ENCODE assay signal across 1 cellular context in the genomic region with DNA sequence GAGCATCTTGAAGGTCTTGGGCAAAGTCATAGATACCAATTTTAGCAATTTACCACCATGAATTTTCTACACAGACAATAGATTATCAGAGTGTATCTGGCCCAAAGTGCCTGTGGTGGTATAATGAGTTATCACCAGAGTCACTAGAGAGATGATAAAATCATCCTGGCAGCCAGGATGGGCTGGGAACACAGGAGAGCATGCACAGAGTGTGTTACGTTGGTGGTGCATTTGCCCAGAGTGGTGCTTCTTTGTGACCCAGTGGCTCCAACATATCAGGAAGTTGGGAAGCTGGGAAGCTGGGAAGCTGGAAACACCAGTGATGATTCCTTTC.
TF ChIP-seq lines count a peak whose summit lies in the region.

No MANE protein-coding gene starts in this region.

TF ChIP-seq in SK-N-SH treated with all-trans-retinoic acid at 6 μM for 48 hours, 23 proteins besides CTCF, POLR2A, EP300 and RAD21 (continued from another document):
- TF ChIP-seq ZNF565 (CRISPR knock-in tag; conservative IDR thresholded peaks at IDR 0.05; ENCODE audit: low read depth) (no peak), ISL1 (CRISPR knock-in tag; IDR thresholded peaks at IDR 0.05) (no peak)
TF ChIP-seq in SK-N-SH treated with all-trans-retinoic acid at 6 μM for 48 hours: peak in this region for 0.
